8 cellular contexts compared by ENCODE assay signal in genomic region chr11:64742087-64742939, GRCh38. TPM values are rescaled to one million over a fixed set of nuclear protein-coding genes. Genes with fewer than 3 reads are reported as not detected.
A peak's percentile ranks its signal among the peaks of the same experiment; 100 is the strongest.
DNase-seq lines count a peak whose midpoint lies in the region; ATAC-seq and TF ChIP-seq lines count a peak whose summit lies in the region.

No MANE protein-coding gene starts in this region.

- H3F3A ChIP-seq in SK-N-SH (replicated peaks; ENCODE audit: insufficient read depth) (peaks cover 3% of the 10 kb centered on the region), PC-9 (ENCODE audit: insufficient read depth, low read depth) (peaks cover 11% of the 10 kb centered on the region)

- H3K79me2 ChIP-seq in SK-N-SH (ENCODE audit: insufficient read depth) = no peaks in the 10 kb centered on the region
- no peaks in the 10 kb centered on the region for H3K79me2 ChIP-seq in PC-9 (ENCODE audit: low read depth)

- H3K27ac Mint-ChIP-seq in endothelial cell (ENCODE audit: unreplicated experiment) = no peak overlapping the region
- peak overlapping the region; percentile 74 to 79 for H3K27ac Mint-ChIP-seq in natural killer cell

- H3K27ac ChIP-seq in SK-N-SH (ENCODE audit: low read depth in 2 of 2, low read length in 1 of 2) (no peak overlapping the region), PC-9 (no peak overlapping the region)

- intact Hi-C loops in PC-9 (cut with micrococcal nuclease; ENCODE audit: unreplicated experiment) (loop anchor here (5.0 kb wide), 1 partner anchor 90 kb away; no protein-coding TSS in a partner anchor), natural killer cell (cut with micrococcal nuclease) (loop anchor here (5.0 kb wide), 1 partner anchor 70 kb away; the partner anchor contains the start of gene MEN1)

- POLR2A ChIA-PET in SK-N-SH (lab: Yijun Ruan, JAX) (interaction anchor here (0.6 kb wide), 1 partner anchor 20 kb away, joined by 3 read pairs; no protein-coding TSS in a partner anchor), PC-9 (lab: Charles Lee; ENCODE audit: unreplicated experiment) (interaction anchor here (0.6 kb wide), 1 partner anchor 1158 kb away, joined by 8 read pairs; no protein-coding TSS in a partner anchor)

- no peak for ATAC-seq in SK-N-SH treated with all-trans-retinoic acid at 6 μM for 48 hours
- ATAC-seq in natural killer cell = no peak
- no peak for ATAC-seq in HG03108 (IDR thresholded peaks at IDR 0.05; ENCODE audit: unreplicated experiment)
- no peak for ATAC-seq in GM21367 (IDR thresholded peaks at IDR 0.05; ENCODE audit: unreplicated experiment)

- DNase-seq in SK-N-SH = no peak
- DNase-seq in PC-9 = no peak
- DNase-seq in endothelial cell (ENCODE audit: low spot score) = peak; percentile 58
- peak; percentile 36 for DNase-seq in natural killer cell
- DNase-seq in T1000 (lab: John Stamatoyannopoulos, UW) = no peak

- no peaks in the 10 kb centered on the region for H4K20me1 ChIP-seq in SK-N-SH (ENCODE audit: insufficient read depth)
- H4K20me1 ChIP-seq in PC-9 (ENCODE audit: insufficient read depth) = no peaks in the 10 kb centered on the region

- CTCF ChIA-PET in SK-N-SH (lab: Yijun Ruan, JAX) (interaction anchor here (0.5 to 4.2 kb wide), 30 partner anchors 8 to 1326 kb away, joined by 3 to 48 read pairs (median 5); partner anchors contain the start of gene NRXN2), PC-9 (lab: Charles Lee) (interaction anchor here (0.5 to 0.7 kb wide), 3 partner anchors 10 to 362 kb away, joined by 3 to 7 read pairs (median 5); no protein-coding TSS in a partner anchor)

- H3K9me2 ChIP-seq in SK-N-SH = no peaks in the 10 kb centered on the region
- no peaks in the 10 kb centered on the region for H3K9me2 ChIP-seq in PC-9 (ENCODE audit: insufficient read depth)

- TF ChIP-seq EP300 in SK-N-SH (IDR thresholded peaks at IDR 0.05; ENCODE audit: borderline replicate concordance in 1 of 2, low read depth in 1 of 2, low read length in 1 of 2) = no peak

- H3K36me3 Mint-ChIP-seq in endothelial cell (ENCODE audit: low read depth, unreplicated experiment) = peaks cover 13% of the 10 kb centered on the region
- H3K36me3 Mint-ChIP-seq in natural killer cell = no peaks in the 10 kb centered on the region

- BruUV-seq in PC-9 (replicated peaks; lab: Mats Ljungman, UMichigan) = no TSS peak

- peak overlapping the region in 1 of 2 experiments; percentile 49; a peak in 1 of 4 replicates for H3K4me3 ChIP-seq in SK-N-SH (ENCODE audit: low read depth in 2 of 2, low read length in 1 of 2)
- peak overlapping the region; percentile 64; the same call in 1 of the 2 replicates for H3K4me3 ChIP-seq in PC-9

- H3K9me3 ChIP-seq in SK-N-SH (no peaks in the 10 kb centered on the region), PC-9 (ENCODE audit: insufficient read depth, low read depth) (no peaks in the 10 kb centered on the region)

- H3K4me1 Mint-ChIP-seq in endothelial cell (ENCODE audit: unreplicated experiment) (peaks cover 21% of the 10 kb centered on the region), natural killer cell (peaks cover 33 to 65% of the 10 kb centered on the region in 2 donors)

- H3K9ac ChIP-seq in SK-N-SH = no peak overlapping the region

- no peaks in the 10 kb centered on the region for H3K36me3 ChIP-seq in SK-N-SH (replicated peaks in 1 of 2; ENCODE audit: control insufficient read depth in 1 of 2, insufficient read depth in 2 of 2, low read length in 1 of 2)
- no peaks in the 10 kb centered on the region for H3K36me3 ChIP-seq in PC-9 (ENCODE audit: low read depth)

- H3K4me2 ChIP-seq in SK-N-SH (peak overlapping the region; percentile 79), PC-9 (peak overlapping the region; percentile 89)

- H3K9me3 Mint-ChIP-seq in endothelial cell (ENCODE audit: unreplicated experiment) = no peaks in the 10 kb centered on the region
- no peaks in the 10 kb centered on the region for H3K9me3 Mint-ChIP-seq in natural killer cell

- H3K4me3 Mint-ChIP-seq in endothelial cell (ENCODE audit: unreplicated experiment) (peak overlapping the region; percentile 86), natural killer cell (peak overlapping the region; percentile 88)

- no peak for TF ChIP-seq RAD21 in SK-N-SH (IDR thresholded peaks at IDR 0.05; ENCODE audit: low read length)

- H3K4me1 ChIP-seq in SK-N-SH (ENCODE audit: control insufficient read depth in 1 of 2, insufficient read depth in 2 of 2, low read depth in 1 of 2, low read length in 1 of 2) = peaks cover 16 to 17% of the 10 kb centered on the region in 2 experiments; a peak in 2 of 4 replicates
- peaks cover 13% of the 10 kb centered on the region for H3K4me1 ChIP-seq in PC-9 (replicated peaks; ENCODE audit: insufficient read depth)

- no peak for TF ChIP-seq CTCF in SK-N-SH (IDR thresholded peaks at IDR 0.05)
- TF ChIP-seq CTCF in PC-9 (conservative IDR thresholded peaks at IDR 0.05) = no peak
- TF ChIP-seq CTCF in endothelial cell (IDR thresholded peaks at IDR 0.05; ENCODE audit: unreplicated experiment) = no peak
- no peak for TF ChIP-seq CTCF in natural killer cell (IDR thresholded peaks at IDR 0.05)

- peaks cover 8% of the 10 kb centered on the region; the same call in 1 of the 2 replicates for H3K27me3 ChIP-seq in SK-N-SH (ENCODE audit: insufficient read depth)
- H3K27me3 ChIP-seq in PC-9 (ENCODE audit: insufficient read depth, low read depth) = peaks cover 51% of the 10 kb centered on the region

- 81% methylated on average over 22 of the region's 59 CpGs for WGBS in SK-N-SH (ENCODE audit: low lambda C conversion rate)

- H2AFZ ChIP-seq in SK-N-SH (ENCODE audit: low read depth) (no peak overlapping the region), PC-9 (peak overlapping the region; percentile 92)

- H3K27me3 Mint-ChIP-seq in endothelial cell (ENCODE audit: unreplicated experiment) (peaks cover 14% of the 10 kb centered on the region), natural killer cell (ENCODE audit: low read depth in 2 of 2) (no peaks in the 10 kb centered on the region)

TF ChIP-seq in SK-N-SH, 30 proteins besides CTCF, POLR2A, EP300 and RAD21 (continues in another document):
- TF ChIP-seq SMC3 (IDR thresholded peaks at IDR 0.05; ENCODE audit: low read depth, low read length) (no peak), MXI1 (IDR thresholded peaks at IDR 0.05; ENCODE audit: low read depth, low read length) (no peak)

TF ChIP-seq in SK-N-SH treated with all-trans-retinoic acid at 6 μM for 48 hours, 23 proteins besides CTCF, POLR2A, EP300 and RAD21 (continues in another document):
- TF ChIP-seq TOX (CRISPR knock-in tag; IDR thresholded peaks at IDR 0.05; ENCODE audit: borderline replicate concordance) (no peak), SNAI2 (CRISPR knock-in tag; IDR thresholded peaks at IDR 0.05) (no peak), PATZ1 (CRISPR knock-in tag; IDR thresholded peaks at IDR 0.05; ENCODE audit: borderline replicate concordance) (no peak), ZFP3 (CRISPR knock-in tag; IDR thresholded peaks at IDR 0.05) (no peak), ZNF70 (CRISPR knock-in tag; IDR thresholded peaks at IDR 0.05) (no peak), CSDC2 (CRISPR knock-in tag; IDR thresholded peaks at IDR 0.05) (no peak), ZC3H10 (CRISPR knock-in tag; IDR thresholded peaks at IDR 0.05) (no peak), ZNF565 (CRISPR knock-in tag; conservative IDR thresholded peaks at IDR 0.05; ENCODE audit: low read depth) (no peak), GLIS3 (CRISPR knock-in tag; IDR thresholded peaks at IDR 0.05) (no peak), BACH2 (CRISPR knock-in tag; IDR thresholded peaks at IDR 0.05; ENCODE audit: borderline replicate concordance) (no peak)

RNA-seq across cellular contexts. Expression of gene RASGRP2, which starts 1.6 kb away (rescaled TPM):
- 1.6 and 2.2 TPM in 2 replicates for polyA plus RNA-seq in SK-N-SH (2012; rRNA removed)
- polyA plus RNA-seq in SK-N-SH (2012; cell fraction: cytosol; rRNA removed) = 0.50 and 0.92 TPM in 2 replicates
- polyA plus RNA-seq in SK-N-SH (2012; cell fraction: nucleus; rRNA removed) = 10.3 and 12.9 TPM in 2 replicates
- total RNA-seq in PC-9 (2021) (1.0 and 2.1 TPM in 2 replicates), endothelial cell (ENCODE audit: unreplicated experiment) (139 TPM), natural killer cell (100 to 1,000 TPM; 371 to 417 (median 394) TPM)

RNA-seq across cellular contexts. Expression of gene PYGM, which starts 17.5 kb away (rescaled TPM):
- 0.08 TPM in 2 replicates for polyA plus RNA-seq in SK-N-SH (2012; rRNA removed)
- 0.03 and 0.05 TPM in 2 replicates for polyA plus RNA-seq in SK-N-SH (2012; cell fraction: cytosol; rRNA removed)
- polyA plus RNA-seq in SK-N-SH (2012; cell fraction: nucleus; rRNA removed) = 0.21 and 0.23 TPM in 2 replicates
- total RNA-seq in PC-9 (2021) (1.3 and 1.6 TPM in 2 replicates), endothelial cell (ENCODE audit: unreplicated experiment) (0.26 TPM), natural killer cell (1 to 10 TPM; 4.1 to 8.4 (median 6.1) TPM)

RNA-seq across cellular contexts. Expression of gene NRXN2, which starts 19.3 kb away (rescaled TPM):
- polyA plus RNA-seq in SK-N-SH (2012; rRNA removed) = 0.15 TPM in 2 replicates
- polyA plus RNA-seq in SK-N-SH (2012; cell fraction: cytosol; rRNA removed) = 0.09 and 1.4 TPM in 2 replicates
- polyA plus RNA-seq in SK-N-SH (2012; cell fraction: nucleus; rRNA removed) = 0.06 and 0.54 TPM in 2 replicates
- total RNA-seq in PC-9 (2021) = 0.10 TPM in 1 of 2 replicates, not detected in the other
- 11.5 TPM for total RNA-seq in endothelial cell (ENCODE audit: unreplicated experiment)
- 1 to 10 TPM; 2.9 to 9.6 (median 7.7) TPM for total RNA-seq in natural killer cell

RNA-seq across cellular contexts. Expression of gene SF1, which starts 36.0 kb away (rescaled TPM):
- 59.4 and 66.3 TPM in 2 replicates for polyA plus RNA-seq in SK-N-SH (2012; rRNA removed)
- 60.8 and 62.6 TPM in 2 replicates for polyA plus RNA-seq in SK-N-SH (2012; cell fraction: cytosol; rRNA removed)
- polyA plus RNA-seq in SK-N-SH (2012; cell fraction: nucleus; rRNA removed) = 316 TPM in 2 replicates
- 253 and 336 TPM in 2 replicates for total RNA-seq in PC-9 (2021)
- 322 TPM for total RNA-seq in endothelial cell (ENCODE audit: unreplicated experiment)
- 100 to 1,000 TPM; 841 to 864 (median 845) TPM for total RNA-seq in natural killer cell

Comparison
In these comparisons a context has a peak if more than half of its experiments do, and no peak if none do; other contexts are left out.
1. DNase-seq: peak in endothelial cell (single experiment) and natural killer cell (single experiment); none in SK-N-SH (single experiment), PC-9 (0 of 2) and T1000 (single experiment).
2. RNA of gene RASGRP2, which starts 1.6 kb away (total RNA-seq): 371 to 417 TPM in natural killer cell and 139 TPM in endothelial cell (single experiment); 1.0 to 2.1 TPM in PC-9; every median in the first group is over 10 times any median in the second.